Comparison of ENCODE assay signal across 8 cellular contexts in genomic region chr4:98466868-98467599, GRCh38.
A peak's percentile ranks its signal among the peaks of the same experiment; 100 is the strongest.
DNase-seq lines count a peak whose midpoint lies in the region; ATAC-seq and TF ChIP-seq lines count a peak whose summit lies in the region.

No MANE protein-coding gene starts in this region.

- H3K4me1 Mint-ChIP-seq in MCF 10A (ENCODE audit: insufficient read depth, unreplicated experiment) = peaks cover 11% of the 10 kb centered on the region
- peaks cover 0 to 5% (median 2%) of the 10 kb centered on the region in 3 donors for H3K4me1 Mint-ChIP-seq in IgD-negative memory B cell
- H3K4me1 Mint-ChIP-seq in effector memory CD8-positive, alpha-beta T cell (ENCODE audit: low read depth in 2 of 2) = peaks cover 21 to 26% of the 10 kb centered on the region in 2 donors
- H3K4me1 Mint-ChIP-seq in stimulated activated naive CD8-positive, alpha-beta T cell treated with anti-CD3 and anti-CD28 coated beads, Interleukin-15, amount 100 ng/mL, for 72 hours = peaks cover 32% of the 10 kb centered on the region

- TF ChIP-seq CTCF in MCF 10A (IDR thresholded peaks at IDR 0.05; ENCODE audit: unreplicated experiment) = no peak
- TF ChIP-seq CTCF in breast epithelium (IDR thresholded peaks at IDR 0.05) = no peak
- TF ChIP-seq CTCF in ascending aorta (IDR thresholded peaks at IDR 0.05) = no peak
- no peak for TF ChIP-seq CTCF in colonic mucosa (IDR thresholded peaks at IDR 0.05)

- DNase-seq in MCF 10A (ENCODE audit: unreplicated experiment) (no peak), breast epithelium (ENCODE audit: low spot score in 2 of 2) (no peak), ascending aorta (ENCODE audit: low spot score in 2 of 2) (no peak), NCI-H1694 (lab: John Stamatoyannopoulos, UW) (no peak), colonic mucosa (no peak)
- DNase-seq in effector memory CD8-positive, alpha-beta T cell = no peak
- no peak for DNase-seq in stimulated activated naive CD8-positive, alpha-beta T cell treated with anti-CD3 and anti-CD28 coated beads, Interleukin-15, amount 100 ng/mL, for 72 hours

- H3K9me3 ChIP-seq in breast epithelium (no peaks in the 10 kb centered on the region), ascending aorta (no peaks in the 10 kb centered on the region), colonic mucosa (no peaks in the 10 kb centered on the region)

- H3K27me3 ChIP-seq in breast epithelium (no peaks in the 10 kb centered on the region), ascending aorta (no peaks in the 10 kb centered on the region), colonic mucosa (no peaks in the 10 kb centered on the region)

- H3K27me3 Mint-ChIP-seq in MCF 10A (ENCODE audit: insufficient read depth, unreplicated experiment) = no peaks in the 10 kb centered on the region
- H3K27me3 Mint-ChIP-seq in IgD-negative memory B cell = no peaks in the 10 kb centered on the region
- no peaks in the 10 kb centered on the region for H3K27me3 Mint-ChIP-seq in effector memory CD8-positive, alpha-beta T cell
- peaks cover 5% of the 10 kb centered on the region for H3K27me3 Mint-ChIP-seq in stimulated activated naive CD8-positive, alpha-beta T cell treated with anti-CD3 and anti-CD28 coated beads, Interleukin-15, amount 100 ng/mL, for 72 hours

- H3K27ac Mint-ChIP-seq in MCF 10A (ENCODE audit: low read depth, unreplicated experiment) (no peak overlapping the region), IgD-negative memory B cell (peak overlapping the region in 1 of 3 donors; percentile 83)
- peak overlapping the region in 1 of 2 donors; percentile 16 for H3K27ac Mint-ChIP-seq in effector memory CD8-positive, alpha-beta T cell
- H3K27ac Mint-ChIP-seq in stimulated activated naive CD8-positive, alpha-beta T cell treated with anti-CD3 and anti-CD28 coated beads, Interleukin-15, amount 100 ng/mL, for 72 hours = peak overlapping the region in 1 of 2 donors; percentile 83

- H3K36me3 Mint-ChIP-seq in MCF 10A (ENCODE audit: insufficient read depth, unreplicated experiment) (no peaks in the 10 kb centered on the region), IgD-negative memory B cell (peaks cover 2% of the 10 kb centered on the region)
- peaks cover 9% of the 10 kb centered on the region for H3K36me3 Mint-ChIP-seq in effector memory CD8-positive, alpha-beta T cell (ENCODE audit: insufficient read depth)

- H3K4me3 Mint-ChIP-seq in MCF 10A (ENCODE audit: unreplicated experiment) (peak overlapping the region; percentile 71), IgD-negative memory B cell (peak overlapping the region in 3 of 4 donors; percentile 53 to 89 (median 58))
- peak overlapping the region; percentile 77 to 79 for H3K4me3 Mint-ChIP-seq in effector memory CD8-positive, alpha-beta T cell
- H3K4me3 Mint-ChIP-seq in stimulated activated naive CD8-positive, alpha-beta T cell treated with anti-CD3 and anti-CD28 coated beads, Interleukin-15, amount 100 ng/mL, for 72 hours = peak overlapping the region in 1 of 2 donors; percentile 63

- H3K4me3 ChIP-seq in breast epithelium (peak overlapping the region in 1 of 3 donors; percentile 38), ascending aorta (peak overlapping the region in 1 of 2 donors; percentile 61), colonic mucosa (no peak overlapping the region)

- POLR2A ChIA-PET in MCF 10A (lab: Yijun Ruan, JAX) = interaction anchor here (0.7 to 1.5 kb wide), 6 partner anchors 175 to 528 kb away, joined by 3 to 7 read pairs (median 3); partner anchors contain the start of genes METAP1 and TSPAN5

- no peak overlapping the region for H3K9ac ChIP-seq in colonic mucosa (ENCODE audit: low read depth in 2 of 2, low read length in 2 of 2)

- CTCF ChIA-PET in MCF 10A (lab: Yijun Ruan, JAX) = interaction anchor here (0.6 to 3.5 kb wide), 50 partner anchors 10 to 997 kb away, joined by 3 to 28 read pairs (median 4); partner anchors contain the start of genes METAP1 and STPG2

- no peaks in the 10 kb centered on the region for H3K4me1 ChIP-seq in breast epithelium
- no peaks in the 10 kb centered on the region for H3K4me1 ChIP-seq in ascending aorta
- peaks cover 3% of the 10 kb centered on the region for H3K4me1 ChIP-seq in colonic mucosa

- no TSS peak for BruUV-seq in MCF 10A (replicated peaks; lab: Mats Ljungman, UMichigan)

- no peak for ATAC-seq in effector memory CD8-positive, alpha-beta T cell (replicated peaks)
- peak; percentile 51 for ATAC-seq in stimulated activated naive CD8-positive, alpha-beta T cell treated with anti-CD3 and anti-CD28 coated beads, Interleukin-15, amount 100 ng/mL, for 72 hours

- H3K36me3 ChIP-seq in breast epithelium = no peaks in the 10 kb centered on the region
- no peaks in the 10 kb centered on the region for H3K36me3 ChIP-seq in ascending aorta
- H3K36me3 ChIP-seq in colonic mucosa = no peaks in the 10 kb centered on the region

- TF ChIP-seq POLR2A in breast epithelium (IDR thresholded peaks at IDR 0.05) = no peak

- H3K9me3 Mint-ChIP-seq in MCF 10A (ENCODE audit: unreplicated experiment) = peaks cover 3% of the 10 kb centered on the region
- H3K9me3 Mint-ChIP-seq in IgD-negative memory B cell = peaks cover 0 to 2% (median 0%) of the 10 kb centered on the region in 3 donors
- H3K9me3 Mint-ChIP-seq in effector memory CD8-positive, alpha-beta T cell = no peaks in the 10 kb centered on the region
- peaks cover 2 to 3% of the 10 kb centered on the region in 2 donors for H3K9me3 Mint-ChIP-seq in stimulated activated naive CD8-positive, alpha-beta T cell treated with anti-CD3 and anti-CD28 coated beads, Interleukin-15, amount 100 ng/mL, for 72 hours

- intact Hi-C loops in MCF 10A (cut with micrococcal nuclease) = loop anchor here (1.0 to 10.0 kb wide), 11 partner anchors 160 to 995 kb away; partner anchors contain the start of genes METAP1, RAP1GDS1 and TSPAN5
- intact Hi-C loops in breast epithelium (cut with DNase I; ENCODE audit: low total_unique reads) = no loop called here
- intact Hi-C loops in ascending aorta (cut with DNase I) = loop anchor here (2.0 to 10.0 kb wide), 4 partner anchors 192 to 995 kb away; partner anchors contain the start of gene TSPAN5
- intact Hi-C loops in colonic mucosa (cut with DNase I) = loop anchor here (5.0 to 10.0 kb wide), 4 partner anchors 368 to 998 kb away; no protein-coding TSS in a partner anchor

- no peak overlapping the region for H3K27ac ChIP-seq in breast epithelium
- no peak overlapping the region for H3K27ac ChIP-seq in ascending aorta
- H3K27ac ChIP-seq in colonic mucosa = no peak overlapping the region
